ENCODE assay signal across 8 cellular contexts in genomic region chr1:25543425-25544242, GRCh38. TPM values are rescaled to one million over a fixed set of nuclear protein-coding genes. Genes with fewer than 3 reads are reported as not detected.
DNase-seq lines count a peak whose midpoint lies in the region; ATAC-seq, FAIRE-seq and TF ChIP-seq lines count a peak whose summit lies in the region.

Gene LDLRAP1 (plus strand): TSS chr1:25543606. CDS start chr1:25543699, 93 bp downstream.

- no peaks in the 10 kb centered on the region for H3K9me3 ChIP-seq in CD8-positive, alpha-beta memory T cell (ENCODE audit: low read length)
- no peaks in the 10 kb centered on the region for H3K9me3 ChIP-seq in T-helper 17 cell (ENCODE audit: control insufficient read depth, low read length, poor library complexity, severe bottlenecking)
- no peaks in the 10 kb centered on the region for H3K9me3 ChIP-seq in astrocyte (ENCODE audit: insufficient read depth, low read depth, low read length)
- no peaks in the 10 kb centered on the region for H3K9me3 ChIP-seq in right cardiac atrium (ENCODE audit: control insufficient read depth, low read length)
- no peaks in the 10 kb centered on the region for H3K9me3 ChIP-seq in uterus

- CTCF ChIA-PET in CD8-positive, alpha-beta memory T cell (lab: Charles Lee), result interaction anchor here (0.6 to 2.8 kb wide), 5 partner anchors 13 to 265 kb away, joined by 3 to 15 read pairs (median 4); no protein-coding TSS in a partner anchor

- peaks cover 35 to 49% (median 43%) of the 10 kb centered on the region in 3 donors for H3K4me1 Mint-ChIP-seq in CD8-positive, alpha-beta memory T cell
- H3K4me1 Mint-ChIP-seq in T-helper 17 cell (peaks cover 32% of the 10 kb centered on the region), astrocyte (ENCODE audit: low read depth, unreplicated experiment) (no peaks in the 10 kb centered on the region), progenitor cell of endocrine pancreas (ENCODE audit: low read depth) (peaks cover 6% of the 10 kb centered on the region)

- peaks cover 8% of the 10 kb centered on the region for H3K36me3 ChIP-seq in CD8-positive, alpha-beta memory T cell (ENCODE audit: insufficient read depth, low read length)
- H3K36me3 ChIP-seq in astrocyte (ENCODE audit: insufficient read depth, low read length) (no peaks in the 10 kb centered on the region), uterus (no peaks in the 10 kb centered on the region)

- WGBS in right cardiac atrium, result under 1% methylated on average over 98 of the region's 99 CpGs

- no peak for FAIRE-seq in HTR-8/SVneo (lab: Jason Lieb, UNC)
- no peak for FAIRE-seq in astrocyte (lab: Jason Lieb, UNC)

- peaks cover 14% of the 10 kb centered on the region for H3K79me2 ChIP-seq in astrocyte (ENCODE audit: insufficient read depth, low read length)

- H2AFZ ChIP-seq in astrocyte (ENCODE audit: low read depth, low read length), result peak within 1 kb of the TSS; percentile 75

- peak within 1 kb of the TSS; percentile 67 for H3K4me3 ChIP-seq in CD8-positive, alpha-beta memory T cell (ENCODE audit: low read length)
- H3K4me3 ChIP-seq in astrocyte (ENCODE audit: insufficient read depth, low read depth, low read length) (peak within 1 kb of the TSS; percentile 63), right cardiac atrium (ENCODE audit: low read length) (peak within 1 kb of the TSS; percentile 73), uterus (peak within 1 kb of the TSS; percentile 53 to 67)

- no peaks in the 10 kb centered on the region for H3K27me3 Mint-ChIP-seq in CD8-positive, alpha-beta memory T cell
- H3K27me3 Mint-ChIP-seq in T-helper 17 cell (no peaks in the 10 kb centered on the region), astrocyte (ENCODE audit: low read depth, unreplicated experiment) (peaks cover 16% of the 10 kb centered on the region), progenitor cell of endocrine pancreas (peaks cover 3% of the 10 kb centered on the region)

- peaks cover 0 to 24% (median 4%) of the 10 kb centered on the region in 3 donors for H3K36me3 Mint-ChIP-seq in CD8-positive, alpha-beta memory T cell
- H3K36me3 Mint-ChIP-seq in T-helper 17 cell (ENCODE audit: low read depth) (no peaks in the 10 kb centered on the region), astrocyte (ENCODE audit: low read depth, unreplicated experiment) (no peaks in the 10 kb centered on the region), progenitor cell of endocrine pancreas (ENCODE audit: insufficient read depth) (no peaks in the 10 kb centered on the region)

- H3K9ac ChIP-seq in astrocyte (ENCODE audit: low read length), result peak within 1 kb of the TSS; percentile 78

- TF ChIP-seq POLR2A in uterus (IDR thresholded peaks at IDR 0.05), result peak; percentile 92 to 94

- intact Hi-C loops in right cardiac atrium (cut with DNase I), result loop anchor here in 1 of 4 donors (10.0 kb wide), 1 partner anchor 271 kb away; the partner anchor contains the start of gene MTFR1L
- intact Hi-C loops in uterus (cut with DNase I; ENCODE audit: low total_unique reads), result no loop called here

- H3K27me3 ChIP-seq in CD8-positive, alpha-beta memory T cell (ENCODE audit: insufficient read depth, low read length, poor library complexity, severe bottlenecking), result no peaks in the 10 kb centered on the region
- no peaks in the 10 kb centered on the region for H3K27me3 ChIP-seq in astrocyte (ENCODE audit: insufficient read depth, low read length)
- H3K27me3 ChIP-seq in right cardiac atrium (ENCODE audit: control insufficient read depth, insufficient read depth), result no peaks in the 10 kb centered on the region
- H3K27me3 ChIP-seq in uterus, result no peaks in the 10 kb centered on the region

- H4K20me1 ChIP-seq in astrocyte (ENCODE audit: insufficient read depth, low read length), result peaks cover 27% of the 10 kb centered on the region

- peak within 1 kb of the TSS; percentile 89 for H3K4me2 ChIP-seq in astrocyte (ENCODE audit: low read length)

- no peaks in the 10 kb centered on the region for H3K9me3 Mint-ChIP-seq in CD8-positive, alpha-beta memory T cell
- H3K9me3 Mint-ChIP-seq in astrocyte (ENCODE audit: unreplicated experiment) (no peaks in the 10 kb centered on the region), progenitor cell of endocrine pancreas (ENCODE audit: low read depth) (no peaks in the 10 kb centered on the region)

- peak within 1 kb of the TSS; percentile 78 to 92 (median 87) for H3K27ac Mint-ChIP-seq in CD8-positive, alpha-beta memory T cell
- H3K27ac Mint-ChIP-seq in T-helper 17 cell (peak within 1 kb of the TSS; percentile 88), astrocyte (ENCODE audit: unreplicated experiment) (no peak within 1 kb of the TSS), progenitor cell of endocrine pancreas (no peak within 1 kb of the TSS)

- peak; percentile 35 to 63 (median 56) for DNase-seq in CD8-positive, alpha-beta memory T cell
- peak; percentile 71 for DNase-seq in HTR-8/SVneo (ENCODE audit: insufficient read length, low spot score)
- peak; percentile 48 to 56 (median 48) for DNase-seq in T-helper 17 cell
- DNase-seq in astrocyte (ENCODE audit: low read depth), result peak; percentile 32
- peak; percentile 83 to 93 (median 90) for DNase-seq in right cardiac atrium
- peak; percentile 57 for DNase-seq in progenitor cell of endocrine pancreas (ENCODE audit: low spot score, unreplicated experiment)
- peak; percentile 64 to 83 for DNase-seq in uterus

- peak within 1 kb of the TSS; percentile 88 to 94 (median 92) for H3K4me3 Mint-ChIP-seq in CD8-positive, alpha-beta memory T cell
- peak within 1 kb of the TSS; percentile 94 for H3K4me3 Mint-ChIP-seq in T-helper 17 cell
- peak within 1 kb of the TSS; percentile 78 for H3K4me3 Mint-ChIP-seq in astrocyte (ENCODE audit: unreplicated experiment)
- peak within 1 kb of the TSS; percentile 68 for H3K4me3 Mint-ChIP-seq in progenitor cell of endocrine pancreas (ENCODE audit: low read depth)

- H3K4me1 ChIP-seq in CD8-positive, alpha-beta memory T cell (ENCODE audit: insufficient read depth, low read length), result peaks cover 39% of the 10 kb centered on the region
- H3K4me1 ChIP-seq in astrocyte (ENCODE audit: insufficient read depth, low read length) (peaks cover 10% of the 10 kb centered on the region), right cardiac atrium (ENCODE audit: control insufficient read depth, insufficient read depth, low read length) (no peaks in the 10 kb centered on the region), uterus (peaks cover 0 to 8% of the 10 kb centered on the region in 2 donors)

- TF ChIP-seq CTCF in astrocyte (IDR thresholded peaks at IDR 0.05; ENCODE audit: insufficient read depth, low read depth, low read length) (no peak), progenitor cell of endocrine pancreas (IDR thresholded peaks at IDR 0.05; ENCODE audit: unreplicated experiment) (no peak), uterus (IDR thresholded peaks at IDR 0.05) (peak in 1 of 4 experiments; percentile 27)

- H3K27ac ChIP-seq in CD8-positive, alpha-beta memory T cell (ENCODE audit: low read depth, low read length), result peak within 1 kb of the TSS; percentile 65
- H3K27ac ChIP-seq in astrocyte (ENCODE audit: low read depth, low read length) (no peak within 1 kb of the TSS), right cardiac atrium (ENCODE audit: low read length) (peak within 1 kb of the TSS; percentile 83), uterus (peak within 1 kb of the TSS; percentile 77 to 78)

- POLR2A ChIA-PET in CD8-positive, alpha-beta memory T cell (lab: Charles Lee), result interaction anchor here (0.6 to 1.5 kb wide), 5 partner anchors 10 to 276 kb away, joined by 3 to 9 read pairs (median 7); partner anchors contain the start of gene MTFR1L

- ATAC-seq in GM19455 (IDR thresholded peaks at IDR 0.05; ENCODE audit: unreplicated experiment) (peak; percentile 72), T-helper 17 cell (peak; percentile 93), right cardiac atrium (peak; percentile 96)

RNA-seq across cellular contexts. Expression of gene LDLRAP1, which starts in this region (rescaled TPM):
- 10 to 100 TPM; 21.1 to 22.0 TPM for total RNA-seq in CD8-positive, alpha-beta memory T cell
- 302 TPM for polyA plus RNA-seq in CD8-positive, alpha-beta memory T cell
- total RNA-seq in T-helper 17 cell, result 10 to 100 TPM; 90.3 to 96.6 TPM
- total RNA-seq in astrocyte, result 7.9 and 8.0 TPM in 2 replicates
- 10 to 100 TPM in 1 of 4 donors, 1 to 10 TPM in 3; 7.6 to 10.2 (median 9.2) TPM for total RNA-seq in right cardiac atrium
- polyA plus RNA-seq in right cardiac atrium, result 6.0 TPM
- 12.7 and 13.3 TPM in 2 replicates for total RNA-seq in progenitor cell of endocrine pancreas
- 10 to 100 TPM in 1 of 4 donors, 1 to 10 TPM in 3; 1.2 to 26.6 (median 7.7) TPM for total RNA-seq in uterus

Comparison
In these comparisons a context has a peak if more than half of its experiments do, and no peak if none do; other contexts are left out.
1. RNA of gene LDLRAP1 (polyA plus RNA-seq): 302 TPM in CD8-positive, alpha-beta memory T cell (single experiment); 6.0 TPM in right cardiac atrium (single experiment); every median in the first group is over 10 times any median in the second.
2. DNase-seq: peak in every context shown above with its lines; median percentile 90 in right cardiac atrium; 74 in uterus; 71 in HTR-8/SVneo; 57 in progenitor cell of endocrine pancreas; 56 in CD8-positive, alpha-beta memory T cell; 48 in T-helper 17 cell; 32 in astrocyte.
3. H3K27ac Mint-ChIP-seq: peak in CD8-positive, alpha-beta memory T cell (8 of 8) and T-helper 17 cell (single experiment); none in astrocyte (single experiment) and progenitor cell of endocrine pancreas (single experiment).
4. Peak in every context shown above with its lines, with median percentiles within 50 percentile points of each other: H3K4me3 ChIP-seq, H3K4me3 Mint-ChIP-seq and ATAC-seq.